In genomic region chr7:2668401-2668800, GRCh38 we compare ENCODE assay signal across 1 cellular context.
TF ChIP-seq lines count a peak whose summit lies in the region.

No MANE protein-coding gene starts in this region.

TF ChIP-seq in HepG2, 621 proteins besides CTCF, POLR2A, EP300 and RAD21:
- TF ChIP-seq NR2F1 (CRISPR knock-in tag; IDR thresholded peaks at IDR 0.05), result peak in 1 of 2 experiments; percentile 4; a peak in 1 of 4 replicates
- no peak for TF ChIP-seq ZNF34 (CRISPR knock-in tag; IDR thresholded peaks at IDR 0.05; ENCODE audit: borderline replicate concordance)
